In the genomic region with DNA sequence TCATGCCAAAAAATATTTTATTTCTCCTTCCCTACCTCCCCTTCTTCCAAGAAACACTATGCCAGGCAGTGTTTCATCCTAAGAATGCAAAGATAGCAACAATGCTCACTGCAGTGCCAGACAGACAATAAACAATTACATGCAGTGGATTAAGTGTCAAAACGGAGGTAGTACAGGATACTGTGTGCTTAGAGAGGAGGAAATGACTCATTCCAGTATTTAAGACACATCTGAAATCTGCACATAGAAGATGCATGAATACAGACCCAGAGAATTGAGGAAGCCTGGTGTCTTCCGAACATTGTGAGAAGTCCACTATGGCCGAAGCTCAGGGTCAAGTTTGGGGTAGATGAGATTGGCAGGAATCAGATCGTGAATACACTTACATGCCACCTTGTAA, we compare ENCODE assay signal across 8 cellular contexts.
DNase-seq lines count a peak whose midpoint lies in the region; ATAC-seq and TF ChIP-seq lines count a peak whose summit lies in the region.

No MANE protein-coding gene starts in this region.

- H3F3A ChIP-seq in GM23248 (ENCODE audit: insufficient read depth), result peaks cover 28% of the 10 kb centered on the region

- no peak overlapping the region for H3K4me2 ChIP-seq in GM23248 (ENCODE audit: unreplicated experiment)

- WGBS in GM23248 (ENCODE audit: low coverage in 1 of 2, low lambda C conversion rate in 2 of 2, missing lambda C conversion rate in 2 of 2), 2 experiments, result 44 to 49% methylated on average over 4 of the region's 4 CpGs

- H3K9me3 ChIP-seq in GM23248 (ENCODE audit: low read depth), result no peaks in the 10 kb centered on the region

- ATAC-seq in GM18508 (IDR thresholded peaks at IDR 0.05; ENCODE audit: insufficient read depth, unreplicated experiment), result peak; percentile 62

- in situ Hi-C loops in GM23248 (cut with MboI), result no loop called here
- in situ Hi-C loops in astrocyte of the cerebellum (cut with HindIII; ENCODE audit: low sequenced_read_pairs), result no loop called here

- H3K4me1 ChIP-seq in GM23248 (ENCODE audit: insufficient read depth), result peaks cover 29% of the 10 kb centered on the region

- no peak overlapping the region for H3K27ac ChIP-seq in GM23248

- no peak overlapping the region for H3K9ac ChIP-seq in GM23248

- H4K20me1 ChIP-seq in GM23248 (ENCODE audit: insufficient read depth), result no peaks in the 10 kb centered on the region

- H3K79me2 ChIP-seq in GM23248 (ENCODE audit: insufficient read depth), result no peaks in the 10 kb centered on the region

- DNase-seq in GM23248 (peak; percentile 75), astrocyte of the cerebellum (ENCODE audit: low read depth) (peak; percentile 12), non-pigmented ciliary epithelial cell (ENCODE audit: low read depth) (peak; percentile 69), hepatic stellate cell (ENCODE audit: low spot score) (no peak), NCI-H2081 treated with DMSO at 0.1 percent for 48 hours (lab: John Stamatoyannopoulos, UW) (no peak), NCI-H345 treated with DMSO at 0.1 percent for 48 hours (lab: John Stamatoyannopoulos, UW; ENCODE audit: unreplicated experiment) (no peak)
- peak; percentile 12 for DNase-seq in Jurkat, Clone E6-1 (ENCODE audit: low read depth, low spot score)

- no peak for TF ChIP-seq CTCF in astrocyte of the cerebellum (IDR thresholded peaks at IDR 0.05; ENCODE audit: low read depth, low read length, missing control alignments)

- H3K4me3 ChIP-seq in GM23248 (no peak overlapping the region), astrocyte of the cerebellum (ENCODE audit: low read depth, low read length) (no peak overlapping the region)
- H3K4me3 ChIP-seq in Jurkat, Clone E6-1 (ENCODE audit: low read length), result no peak overlapping the region

- H3K27me3 ChIP-seq in GM23248 (replicated peaks; ENCODE audit: insufficient read depth), result no peaks in the 10 kb centered on the region

- peaks cover 7% of the 10 kb centered on the region; the same call in 1 of the 2 replicates for H3K36me3 ChIP-seq in GM23248 (ENCODE audit: low read depth)

- no peak overlapping the region for H2AFZ ChIP-seq in GM23248

- H3K9me2 ChIP-seq in GM23248 (ENCODE audit: insufficient read depth), result no peaks in the 10 kb centered on the region

Comparison
In these comparisons a context has a peak if more than half of its experiments do, and no peak if none do; other contexts are left out.
1. DNase-seq: peak in GM23248 (single experiment), Jurkat, Clone E6-1 (single experiment), astrocyte of the cerebellum (single experiment) and non-pigmented ciliary epithelial cell (single experiment); none in hepatic stellate cell (single experiment), NCI-H2081 treated with DMSO at 0.1 percent for 48 hours (single experiment) and NCI-H345 treated with DMSO at 0.1 percent for 48 hours (single experiment).